In genomic region chr1:100894622-100895539, GRCh38 we compare ENCODE assay signal across 8 cellular contexts. TPM values are rescaled to one million over a fixed set of nuclear protein-coding genes. Genes with fewer than 3 reads are reported as not detected.
A peak's percentile ranks its signal among the peaks of the same experiment; 100 is the strongest.
DNase-seq lines count a peak whose midpoint lies in the region; FAIRE-seq and TF ChIP-seq lines count a peak whose summit lies in the region.

TSS of gene EXTL2 (minus strand) at chr1:100894842. CDS start at chr1:100888757, 6,085 bp downstream.

- no CpG with 5 or more reads among the region's 47 CpGs for WGBS in H9 (ENCODE audit: extremely low coverage, insufficient read length, low lambda C conversion rate)

- H3K27me3 ChIP-seq in H9 (ENCODE audit: insufficient read depth, low read length) (no peaks in the 10 kb centered on the region), MG63 (no peaks in the 10 kb centered on the region), neuron (ENCODE audit: insufficient read depth, low read length) (no peaks in the 10 kb centered on the region)

- peaks cover 3% of the 10 kb centered on the region for H3K79me1 ChIP-seq in H9 (ENCODE audit: insufficient read depth, low read depth, low read length, poor library complexity, severe bottlenecking)

- no peak for FAIRE-seq in frontal cortex (lab: Jason Lieb, UNC)

- H2BK12ac ChIP-seq in H9 (ENCODE audit: insufficient read length, low read depth, low read length) = no peak within 1 kb of the TSS

- H2AK5ac ChIP-seq in H9 (ENCODE audit: insufficient read length, low read length) = no peak within 1 kb of the TSS

- H2BK120ac ChIP-seq in H9 (ENCODE audit: low read depth, low read length, poor library complexity, severe bottlenecking) = no peak within 1 kb of the TSS

- H2BK15ac ChIP-seq in H9 (ENCODE audit: low read depth, low read length) = no peak within 1 kb of the TSS

- peaks cover 17% of the 10 kb centered on the region for H3K23me2 ChIP-seq in H9 (ENCODE audit: insufficient read length, low read depth, low read length, poor library complexity, severe bottlenecking)

- peaks cover 4% of the 10 kb centered on the region; the same call in 1 of the 2 replicates for H3K79me2 ChIP-seq in H9 (ENCODE audit: insufficient read depth, low read length)

- no peak within 1 kb of the TSS for H4K91ac ChIP-seq in H9 (ENCODE audit: insufficient read length, low read depth, low read length)

- H3K9me3 ChIP-seq in ES-I3 (ENCODE audit: control insufficient read depth, insufficient read depth, low read length) (peaks cover 10% of the 10 kb centered on the region; the same call in 1 of the 2 replicates), H9 (ENCODE audit: control insufficient read depth, low read depth, low read length) (peaks cover 14% of the 10 kb centered on the region), MG63 (peaks cover 9% of the 10 kb centered on the region), neuron (ENCODE audit: low read length) (peaks cover 18% of the 10 kb centered on the region)

- no peaks in the 10 kb centered on the region for H3K27me3 Mint-ChIP-seq in H9 (ENCODE audit: low read depth)
- no peaks in the 10 kb centered on the region for H3K27me3 Mint-ChIP-seq in activated naive CD4-positive, alpha-beta T cell treated with anti-CD3 and anti-CD28 coated beads for 36 hours (ENCODE audit: low read depth)

- no peak within 1 kb of the TSS for H3T11ph ChIP-seq in H9 (ENCODE audit: low read length)

- peaks cover 15 to 21% of the 10 kb centered on the region in 2 experiments for H3K4me1 Mint-ChIP-seq in H9
- peaks cover 34% of the 10 kb centered on the region for H3K4me1 Mint-ChIP-seq in activated naive CD4-positive, alpha-beta T cell treated with anti-CD3 and anti-CD28 coated beads for 36 hours (ENCODE audit: low read depth)

- H3K4me2 ChIP-seq in H9 (ENCODE audit: insufficient read depth, insufficient read length, low read length) = peak within 1 kb of the TSS; percentile 97

- peaks cover 16 to 19% of the 10 kb centered on the region in 2 experiments for H3K9me3 Mint-ChIP-seq in H9
- H3K9me3 Mint-ChIP-seq in activated naive CD4-positive, alpha-beta T cell treated with anti-CD3 and anti-CD28 coated beads for 36 hours = peaks cover 13% of the 10 kb centered on the region

- H3K4me1 ChIP-seq in ES-I3 (ENCODE audit: insufficient read depth, low read length) = no peaks in the 10 kb centered on the region
- no peaks in the 10 kb centered on the region for H3K4me1 ChIP-seq in H9 (ENCODE audit: insufficient read depth, low read length)
- peaks cover 27% of the 10 kb centered on the region for H3K4me1 ChIP-seq in neuron (ENCODE audit: insufficient read depth, low read length)

- H3K4me3 Mint-ChIP-seq in H9 = peak within 1 kb of the TSS; percentile 99 to 100
- peak within 1 kb of the TSS; percentile 100 for H3K4me3 Mint-ChIP-seq in activated naive CD4-positive, alpha-beta T cell treated with anti-CD3 and anti-CD28 coated beads for 36 hours

- DNase-seq in H9 (peak; percentile 92), MG63 (peak; percentile 79), SHP77 treated with DMSO at 0.1 percent for 48 hours (lab: John Stamatoyannopoulos, UW) (peak; percentile 86), frontal cortex (ENCODE audit: low spot score in 2 of 2) (peak; percentile 69 to 75), substantia nigra (lab: John Stamatoyannopoulos, UW) (peak; percentile 15 to 91 (median 77))
- DNase-seq in activated naive CD4-positive, alpha-beta T cell treated with anti-CD3 and anti-CD28 coated beads for 36 hours = peak; percentile 80

- H2BK5ac ChIP-seq in H9 (ENCODE audit: insufficient read length, low read length) = no peak within 1 kb of the TSS

- H4K20me1 ChIP-seq in H9 (ENCODE audit: control insufficient read depth, insufficient read depth, insufficient read length) = no peaks in the 10 kb centered on the region

- H3K27ac ChIP-seq in H9 (ENCODE audit: insufficient read length, low read depth, low read length) (peak within 1 kb of the TSS; percentile 76), substantia nigra (ENCODE audit: low read depth, low read length, poor library complexity, severe bottlenecking) (peak within 1 kb of the TSS; percentile 92)

- CTCF ChIA-PET in activated naive CD4-positive, alpha-beta T cell treated with anti-CD3 and anti-CD28 coated beads for 36 hours (lab: Charles Lee) = interaction anchor here (1.0 to 1.3 kb wide), 4 partner anchors 9 to 394 kb away, joined by 3 to 5 read pairs (median 3); no protein-coding TSS in a partner anchor

- H2BK20ac ChIP-seq in H9 (ENCODE audit: low read depth, low read length, poor library complexity, severe bottlenecking) = no peak within 1 kb of the TSS

- peak within 1 kb of the TSS; percentile 79 for H2AFZ ChIP-seq in H9 (ENCODE audit: low read length)
- H2AFZ ChIP-seq in neuron (ENCODE audit: low read depth, low read length) = peak within 1 kb of the TSS; percentile 79

- H4K8ac ChIP-seq in H9 (replicated peaks; ENCODE audit: insufficient read length, low read depth, low read length) = no peak within 1 kb of the TSS

- no peak within 1 kb of the TSS for H3K4ac ChIP-seq in H9 (ENCODE audit: low read depth, low read length)

- peak within 1 kb of the TSS; percentile 88 for H3K56ac ChIP-seq in H9 (ENCODE audit: insufficient read length, low read depth, low read length)

- H3K27ac Mint-ChIP-seq in H9 = peak within 1 kb of the TSS; percentile 97 to 99 (median 99)
- H3K27ac Mint-ChIP-seq in activated naive CD4-positive, alpha-beta T cell treated with anti-CD3 and anti-CD28 coated beads for 36 hours = peak within 1 kb of the TSS; percentile 100

- peaks cover 37 to 49% (median 44%) of the 10 kb centered on the region in 3 experiments for H3K36me3 Mint-ChIP-seq in H9 (ENCODE audit: insufficient read depth in 1 of 3, low read depth in 3 of 3)
- peaks cover 34% of the 10 kb centered on the region for H3K36me3 Mint-ChIP-seq in activated naive CD4-positive, alpha-beta T cell treated with anti-CD3 and anti-CD28 coated beads for 36 hours (ENCODE audit: low read depth)

- H3K36me3 ChIP-seq in ES-I3 (ENCODE audit: insufficient read depth, low read length) (peaks cover 4% of the 10 kb centered on the region; the same call in 1 of the 2 replicates), MG63 (peaks cover 25% of the 10 kb centered on the region), neuron (ENCODE audit: insufficient read depth, low read length) (peaks cover 25% of the 10 kb centered on the region)

- H3K14ac ChIP-seq in H9 (ENCODE audit: insufficient read depth, low read length) = peak within 1 kb of the TSS; percentile 87

- peak within 1 kb of the TSS; percentile 50 for H4K5ac ChIP-seq in H9 (ENCODE audit: insufficient read length, low read depth, low read length)

- H3K4me3 ChIP-seq in MG63 (peak within 1 kb of the TSS; percentile 81), neuron (ENCODE audit: low read length) (peak within 1 kb of the TSS; percentile 59)

- TF ChIP-seq CTCF in H9 (conservative IDR thresholded peaks at IDR 0.05) = no peak

- intact Hi-C loops in activated naive CD4-positive, alpha-beta T cell treated with anti-CD3 and anti-CD28 coated beads for 36 hours (cut with micrococcal nuclease) = loop anchor here (1.0 to 10.0 kb wide), 8 partner anchors 58 to 1086 kb away; partner anchors contain the start of genes DPH5 and RTCA

- H3K9ac ChIP-seq in ES-I3 (ENCODE audit: low read depth, low read length) = peak within 1 kb of the TSS; percentile 97
- H3K9ac ChIP-seq in H9 (ENCODE audit: extremely low read depth, insufficient read length, low read length) = peak within 1 kb of the TSS; percentile 95

- H3K18ac ChIP-seq in H9 (ENCODE audit: insufficient read length, low read depth, low read length) = peak within 1 kb of the TSS; percentile 54

- no peak within 1 kb of the TSS for H3K23ac ChIP-seq in H9 (ENCODE audit: insufficient read length, low read depth, low read length)

RNA-seq across cellular contexts. Expression of gene EXTL2, which starts in this region (rescaled TPM):
- 36.3 and 37.9 TPM in 2 replicates for total RNA-seq in H9 (2021)
- total RNA-seq in MG63 (2014; rRNA removed; shearing (Covaris generic); ENCODE audit: low replicate concordance) = 15.8 and 21.1 TPM in 2 replicates
- total RNA-seq in activated naive CD4-positive, alpha-beta T cell treated with anti-CD3 and anti-CD28 coated beads for 36 hours = 1 to 10 TPM; 3.1 to 3.3 TPM
- 28.9 TPM for total RNA-seq in frontal cortex

Comparison
In these comparisons a context has a peak if more than half of its experiments do, and no peak if none do; other contexts are left out.
1. Peak in every context shown above with its lines: DNase-seq, H3K4me3 ChIP-seq and H3K27ac ChIP-seq.